ENCODE assay signal across 8 cellular contexts in the genomic region with DNA sequence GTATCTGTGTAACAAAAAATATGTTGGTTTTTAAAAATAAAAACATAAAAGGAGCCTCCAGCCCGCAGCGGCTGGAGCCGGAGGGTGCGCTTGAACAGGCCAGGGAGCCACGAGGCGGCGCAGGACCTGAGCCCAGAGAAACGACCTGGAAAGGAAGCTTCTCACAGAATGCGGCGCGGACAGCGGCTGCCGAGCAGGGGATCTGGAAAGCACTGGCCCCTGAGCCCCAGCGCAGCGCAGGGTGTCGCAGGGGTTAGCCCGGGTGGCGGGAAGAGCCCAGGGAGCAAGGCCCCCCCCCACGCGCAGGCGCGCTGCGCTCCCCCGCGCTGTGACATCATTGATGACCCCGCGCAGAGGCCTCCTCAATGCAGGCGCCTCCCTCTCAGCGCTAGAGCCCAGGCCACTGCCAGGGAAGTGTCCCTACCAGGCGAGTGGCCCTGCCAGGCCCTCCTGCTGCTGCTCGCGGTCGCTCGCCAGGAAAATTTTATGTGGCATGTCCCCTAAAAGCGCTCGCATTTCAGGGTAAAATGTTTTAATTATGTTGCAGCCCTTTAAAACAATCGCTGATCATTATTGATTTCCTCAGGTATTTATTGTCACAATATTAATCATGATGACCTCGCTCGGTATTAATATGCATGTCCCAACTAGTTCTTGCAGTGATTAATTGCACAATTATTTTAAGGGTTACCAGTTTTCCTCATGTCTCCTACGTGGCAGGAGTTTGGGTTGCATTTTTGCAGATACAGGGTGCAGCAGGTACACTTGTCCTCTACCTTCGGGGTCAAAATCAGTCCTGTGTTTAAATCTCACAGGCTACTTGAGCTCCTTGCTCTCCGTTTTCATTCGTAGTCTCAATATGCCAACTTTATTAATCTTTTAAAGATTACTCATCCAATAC.
DNase-seq lines count a peak whose midpoint lies in the region; ATAC-seq and TF ChIP-seq lines count a peak whose summit lies in the region.

No MANE protein-coding gene starts in this region.

- H3K9me2 ChIP-seq in SK-N-SH = no peaks in the 10 kb centered on the region

- TF ChIP-seq RAD21 in SK-N-SH (IDR thresholded peaks at IDR 0.05; ENCODE audit: low read length) = peak; percentile 40

- H4K20me1 ChIP-seq in SK-N-SH (ENCODE audit: insufficient read depth) = no peaks in the 10 kb centered on the region

- H3K4me1 Mint-ChIP-seq in activated naive CD8-positive, alpha-beta T cell (ENCODE audit: low read depth) = peaks cover 10% of the 10 kb centered on the region

- peak overlapping the region; percentile 69 for H3K9ac ChIP-seq in SK-N-SH

- TF ChIP-seq EP300 in SK-N-SH (IDR thresholded peaks at IDR 0.05; ENCODE audit: borderline replicate concordance in 1 of 2, low read depth in 1 of 2, low read length in 1 of 2) = no peak; a peak in 1 of 4 replicates

- DNase-seq in CMK (ENCODE audit: low read depth) (peak; percentile 59), HuH-7 (ENCODE audit: low spot score) (peak; percentile 52), SK-N-SH (peak; percentile 98), glomerular visceral epithelial cell (ENCODE audit: extremely low spot score) (peak; percentile 88), omental fat pad (ENCODE audit: low spot score) (peak; percentile 57), superior temporal gyrus (ENCODE audit: extremely low spot score) (peak; percentile 88)

- H3K36me3 Mint-ChIP-seq in activated naive CD8-positive, alpha-beta T cell = no peaks in the 10 kb centered on the region

- TF ChIP-seq CTCF in SK-N-SH (IDR thresholded peaks at IDR 0.05) (peak; percentile 75), omental fat pad (IDR thresholded peaks at IDR 0.05) (no peak)

- ATAC-seq in GM21381 (IDR thresholded peaks at IDR 0.05; ENCODE audit: unreplicated experiment) (peak; percentile 89), omental fat pad (ENCODE audit: low FRiP score) (peak; percentile 98)

- peaks cover 14% of the 10 kb centered on the region for H3F3A ChIP-seq in SK-N-SH (replicated peaks; ENCODE audit: insufficient read depth)

- no peaks in the 10 kb centered on the region for H3K27me3 Mint-ChIP-seq in activated naive CD8-positive, alpha-beta T cell

- peak overlapping the region; percentile 58 for H3K27ac Mint-ChIP-seq in activated naive CD8-positive, alpha-beta T cell

- no peaks in the 10 kb centered on the region for H3K9me3 Mint-ChIP-seq in activated naive CD8-positive, alpha-beta T cell (ENCODE audit: low read depth)

- POLR2A ChIA-PET in SK-N-SH (lab: Yijun Ruan, JAX) = interaction anchor here (0.5 to 0.9 kb wide), 4 partner anchors 39 to 134 kb away, joined by 3 to 4 read pairs (median 3); no protein-coding TSS in a partner anchor

- H2AFZ ChIP-seq in SK-N-SH (ENCODE audit: low read depth) = peak overlapping the region; percentile 72

- peaks cover 0 to 5% of the 10 kb centered on the region in 2 experiments for H3K36me3 ChIP-seq in SK-N-SH (replicated peaks in 1 of 2; ENCODE audit: control insufficient read depth in 1 of 2, insufficient read depth in 2 of 2, low read length in 1 of 2)

- no peaks in the 10 kb centered on the region for H3K27me3 ChIP-seq in SK-N-SH (ENCODE audit: insufficient read depth)

- peak overlapping the region; percentile 76 for H3K4me3 Mint-ChIP-seq in activated naive CD8-positive, alpha-beta T cell

- CTCF ChIA-PET in SK-N-SH (lab: Yijun Ruan, JAX) = interaction anchor here (0.8 to 2.3 kb wide), 5 partner anchors 19 to 87 kb away, joined by 3 to 8 read pairs (median 4); no protein-coding TSS in a partner anchor

- WGBS in SK-N-SH (ENCODE audit: low lambda C conversion rate) = 14% methylated on average over 28 of the region's 43 CpGs

- peak overlapping the region; percentile 79 to 91 for H3K27ac ChIP-seq in SK-N-SH (ENCODE audit: low read depth in 2 of 2, low read length in 1 of 2)

- H3K4me1 ChIP-seq in SK-N-SH (ENCODE audit: control insufficient read depth in 1 of 2, insufficient read depth in 2 of 2, low read depth in 1 of 2, low read length in 1 of 2) = peaks cover 5 to 10% of the 10 kb centered on the region in 2 experiments; a peak in 2 of 4 replicates

- no peaks in the 10 kb centered on the region for H3K9me3 ChIP-seq in SK-N-SH

- peak overlapping the region; percentile 79 for H3K4me2 ChIP-seq in SK-N-SH

- H3K79me2 ChIP-seq in SK-N-SH (ENCODE audit: insufficient read depth) = peaks cover 46% of the 10 kb centered on the region

- peak overlapping the region; percentile 42 to 54 for H3K4me3 ChIP-seq in SK-N-SH (ENCODE audit: low read depth in 2 of 2, low read length in 1 of 2)

TF ChIP-seq in SK-N-SH, 30 proteins besides CTCF, POLR2A, EP300 and RAD21 (continues in another document):
- TF ChIP-seq NFIC (IDR thresholded peaks at IDR 0.05; ENCODE audit: borderline replicate concordance) = no peak
- TF ChIP-seq EZH2phosphoT487 (IDR thresholded peaks at IDR 0.05; ENCODE audit: borderline replicate concordance, low read depth) = no peak
- TF ChIP-seq TAF1 (IDR thresholded peaks at IDR 0.05; ENCODE audit: borderline replicate concordance, low read depth, low read length) = peak; percentile 48; the same call in 1 of the 2 replicates
- TF ChIP-seq GABPA (IDR thresholded peaks at IDR 0.05; ENCODE audit: low read depth) = no peak
- no peak for TF ChIP-seq ELF1 (IDR thresholded peaks at IDR 0.05)
- peak; percentile 34; the same call in 1 of the 2 replicates for TF ChIP-seq RXRA (IDR thresholded peaks at IDR 0.05; ENCODE audit: borderline replicate concordance, low read depth)
- no peak for TF ChIP-seq FOXM1 (IDR thresholded peaks at IDR 0.05; ENCODE audit: low read depth)
- TF ChIP-seq JUND (IDR thresholded peaks at IDR 0.05) = no peak
- 0 out of 2 replicates have a peak, but pooled peaks have one; percentile 22 for TF ChIP-seq SIN3A (IDR thresholded peaks at IDR 0.05; ENCODE audit: borderline replicate concordance, low read depth, low read length)
- TF ChIP-seq, protein P1, sequence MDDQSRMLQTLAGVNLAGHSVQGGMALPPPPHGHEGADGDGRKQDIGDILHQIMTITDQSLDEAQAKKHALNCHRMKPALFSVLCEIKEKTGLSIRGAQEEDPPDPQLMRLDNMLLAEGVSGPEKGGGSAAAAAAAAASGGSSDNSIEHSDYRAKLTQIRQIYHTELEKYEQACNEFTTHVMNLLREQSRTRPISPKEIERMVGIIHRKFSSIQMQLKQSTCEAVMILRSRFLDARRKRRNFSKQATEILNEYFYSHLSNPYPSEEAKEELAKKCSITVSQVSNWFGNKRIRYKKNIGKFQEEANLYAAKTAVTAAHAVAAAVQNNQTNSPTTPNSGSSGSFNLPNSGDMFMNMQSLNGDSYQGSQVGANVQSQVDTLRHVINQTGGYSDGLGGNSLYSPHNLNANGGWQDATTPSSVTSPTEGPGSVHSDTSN (IDR thresholded peaks at IDR 0.05) = no peak
- no peak for TF ChIP-seq MEF2A (IDR thresholded peaks at IDR 0.05; ENCODE audit: borderline replicate concordance, low read depth)
- TF ChIP-seq, protein P2, sequence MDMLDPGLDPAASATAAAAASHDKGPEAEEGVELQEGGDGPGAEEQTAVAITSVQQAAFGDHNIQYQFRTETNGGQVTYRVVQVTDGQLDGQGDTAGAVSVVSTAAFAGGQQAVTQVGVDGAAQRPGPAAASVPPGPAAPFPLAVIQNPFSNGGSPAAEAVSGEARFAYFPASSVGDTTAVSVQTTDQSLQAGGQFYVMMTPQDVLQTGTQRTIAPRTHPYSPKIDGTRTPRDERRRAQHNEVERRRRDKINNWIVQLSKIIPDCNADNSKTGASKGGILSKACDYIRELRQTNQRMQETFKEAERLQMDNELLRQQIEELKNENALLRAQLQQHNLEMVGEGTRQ (IDR thresholded peaks at IDR 0.05; ENCODE audit: borderline replicate concordance, low read depth, low read length) = no peak
- TF ChIP-seq NRF1 (IDR thresholded peaks at IDR 0.05; ENCODE audit: low read depth, low read length) = peak; percentile 83
- TF ChIP-seq, protein P3, sequence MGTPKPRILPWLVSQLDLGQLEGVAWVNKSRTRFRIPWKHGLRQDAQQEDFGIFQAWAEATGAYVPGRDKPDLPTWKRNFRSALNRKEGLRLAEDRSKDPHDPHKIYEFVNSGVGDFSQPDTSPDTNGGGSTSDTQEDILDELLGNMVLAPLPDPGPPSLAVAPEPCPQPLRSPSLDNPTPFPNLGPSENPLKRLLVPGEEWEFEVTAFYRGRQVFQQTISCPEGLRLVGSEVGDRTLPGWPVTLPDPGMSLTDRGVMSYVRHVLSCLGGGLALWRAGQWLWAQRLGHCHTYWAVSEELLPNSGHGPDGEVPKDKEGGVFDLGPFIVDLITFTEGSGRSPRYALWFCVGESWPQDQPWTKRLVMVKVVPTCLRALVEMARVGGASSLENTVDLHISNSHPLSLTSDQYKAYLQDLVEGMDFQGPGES (IDR thresholded peaks at IDR 0.05; ENCODE audit: low read depth, low read length) = no peak
- no peak for TF ChIP-seq GATA2 (CRISPR knock-in tag; IDR thresholded peaks at IDR 0.05)
- TF ChIP-seq, protein P4, sequence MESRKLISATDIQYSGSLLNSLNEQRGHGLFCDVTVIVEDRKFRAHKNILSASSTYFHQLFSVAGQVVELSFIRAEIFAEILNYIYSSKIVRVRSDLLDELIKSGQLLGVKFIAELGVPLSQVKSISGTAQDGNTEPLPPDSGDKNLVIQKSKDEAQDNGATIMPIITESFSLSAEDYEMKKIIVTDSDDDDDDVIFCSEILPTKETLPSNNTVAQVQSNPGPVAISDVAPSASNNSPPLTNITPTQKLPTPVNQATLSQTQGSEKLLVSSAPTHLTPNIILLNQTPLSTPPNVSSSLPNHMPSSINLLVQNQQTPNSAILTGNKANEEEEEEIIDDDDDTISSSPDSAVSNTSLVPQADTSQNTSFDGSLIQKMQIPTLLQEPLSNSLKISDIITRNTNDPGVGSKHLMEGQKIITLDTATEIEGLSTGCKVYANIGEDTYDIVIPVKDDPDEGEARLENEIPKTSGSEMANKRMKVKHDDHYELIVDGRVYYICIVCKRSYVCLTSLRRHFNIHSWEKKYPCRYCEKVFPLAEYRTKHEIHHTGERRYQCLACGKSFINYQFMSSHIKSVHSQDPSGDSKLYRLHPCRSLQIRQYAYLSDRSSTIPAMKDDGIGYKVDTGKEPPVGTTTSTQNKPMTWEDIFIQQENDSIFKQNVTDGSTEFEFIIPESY (IDR thresholded peaks at IDR 0.05; ENCODE audit: borderline replicate concordance, low read depth) = no peak

Comparison
In these comparisons a context has a peak if more than half of its experiments do, and no peak if none do; other contexts are left out.
1. Peak in every context shown above with its lines: DNase-seq, ATAC-seq, H3K4me3 ChIP-seq and H3K27ac ChIP-seq.